12 cellular contexts compared by ENCODE assay signal in genomic region chr7:45217358-45217757, GRCh38. TPM values are rescaled to one million over a fixed set of nuclear protein-coding genes. Genes with fewer than 3 reads are reported as not detected.
DNase-seq lines count a peak whose midpoint lies in the region; ATAC-seq, FAIRE-seq and TF ChIP-seq lines count a peak whose summit lies in the region.
"Had no signal": no experiment of that assay in that cellular context is flagged by ENCODE, and none has a peak within 500 bp of the region (broad histone marks: within the 10 kb centered on the region; RNA-seq: fewer than 3 reads in every experiment).

No MANE protein-coding gene starts in this region.

- CTCF ChIA-PET in endothelial cell of umbilical vein (lab: Charles Lee) = interaction anchor here (0.7 to 1.7 kb wide), 9 partner anchors 9 to 50 kb away, joined by 3 to 8 read pairs (median 4); no protein-coding TSS in a partner anchor

- no TSS peak for BruUV-seq in endothelial cell of umbilical vein (replicated peaks; lab: Mats Ljungman, UMichigan)

- TF ChIP-seq CTCF in endothelial cell of umbilical vein (IDR thresholded peaks at IDR 0.05; ENCODE audit: extremely low read depth in 1 of 2, insufficient read depth in 1 of 2, low read depth in 1 of 2, low read length in 2 of 2) = peak; percentile 10 to 31
- no peak for TF ChIP-seq CTCF in uterus (IDR thresholded peaks at IDR 0.05)

- no peak overlapping the region for H2AK5ac ChIP-seq in neuronal stem cell (ENCODE audit: low read depth, low read length)

- H4K91ac ChIP-seq in neuronal stem cell (ENCODE audit: low read depth, low read length, poor library complexity) = no peak overlapping the region

- H3K36me3 ChIP-seq in endothelial cell of umbilical vein (ENCODE audit: control insufficient read depth in 2 of 2, extremely low read depth in 1 of 2, insufficient read depth in 2 of 2, low read length in 2 of 2) (no peaks in the 10 kb centered on the region), neuronal stem cell (replicated peaks in 1 of 2; ENCODE audit: control insufficient read depth in 2 of 2, insufficient read depth in 2 of 2, low read length in 2 of 2) (no peaks in the 10 kb centered on the region), uterus (no peaks in the 10 kb centered on the region)

- POLR2A ChIA-PET in endothelial cell of umbilical vein (lab: Charles Lee) = no interaction called here

- TF ChIP-seq POLR2A in endothelial cell of umbilical vein (IDR thresholded peaks at IDR 0.05; ENCODE audit: low read depth, low read length) = no peak
- no peak for TF ChIP-seq POLR2A in uterus (IDR thresholded peaks at IDR 0.05)

- no peaks in the 10 kb centered on the region for H4K20me1 ChIP-seq in endothelial cell of umbilical vein (replicated peaks; ENCODE audit: control insufficient read depth, extremely low read depth, insufficient read depth, low read length)

- no peaks in the 10 kb centered on the region for H3K79me1 ChIP-seq in neuronal stem cell (ENCODE audit: low read depth, low read length)

- H3K9ac ChIP-seq in endothelial cell of umbilical vein (replicated peaks; ENCODE audit: extremely low read depth, insufficient read depth, low read length) = no peak overlapping the region
- H3K9ac ChIP-seq in neuronal stem cell (ENCODE audit: low read depth, low read length, poor library complexity) = no peak overlapping the region

- no CpG with 5 or more reads among the region's 6 CpGs for WGBS in neuronal stem cell (ENCODE audit: extremely low coverage in 2 of 2, insufficient read length in 2 of 2, insufficient replicate concordance in 1 of 2), 2 donors

- H3K9me3 ChIP-seq in endothelial cell of umbilical vein (replicated peaks; ENCODE audit: control insufficient read depth, insufficient read depth, low read length) (no peaks in the 10 kb centered on the region), neuronal stem cell (replicated peaks in 1 of 2; ENCODE audit: control insufficient read depth in 2 of 2, insufficient read depth in 1 of 2, low read depth in 1 of 2, low read length in 2 of 2) (no peaks in the 10 kb centered on the region), uterus (no peaks in the 10 kb centered on the region)

- H3K79me2 ChIP-seq in endothelial cell of umbilical vein (ENCODE audit: control insufficient read depth, insufficient read depth, low read length) = no peaks in the 10 kb centered on the region

- FAIRE-seq in endothelial cell of umbilical vein (lab: Jason Lieb, UNC) = no peak

- H3K14ac ChIP-seq in neuronal stem cell (ENCODE audit: low read length) = peak overlapping the region; percentile 78

- H3K4me3 ChIP-seq in endothelial cell of umbilical vein (replicated peaks in 1 of 3; ENCODE audit: insufficient read depth in 1 of 3, low read depth in 1 of 3, low read length in 3 of 3) (no peak overlapping the region), neuronal stem cell (ENCODE audit: low read length in 2 of 2) (no peak overlapping the region), uterus (no peak overlapping the region)
- H3K4me3 ChIP-seq: GM23338 had no signal

- no peak overlapping the region for H2AFZ ChIP-seq in endothelial cell of umbilical vein (ENCODE audit: low read depth, low read length)
- H2AFZ ChIP-seq in neuronal stem cell (ENCODE audit: low read length) = no peak overlapping the region
- H2AFZ ChIP-seq: GM23338 had no signal

- DNase-seq in DMS 273 (lab: John Stamatoyannopoulos, UW; ENCODE audit: unreplicated experiment) (peak; percentile 73), DMS 273 treated with DMSO at 0.1 percent for 48 hours (lab: John Stamatoyannopoulos, UW) (no peak), NCI-H82 (lab: John Stamatoyannopoulos, UW) (peak; percentile 74), endothelial cell of umbilical vein (ENCODE audit: low read depth, low spot score) (no peak), neuronal stem cell (ENCODE audit: low spot score) (no peak), uterus (no peak)
- DNase-seq in effector CD8-positive, alpha-beta T cell (lab: John Stamatoyannopoulos, UW) = no peak
- DNase-seq: 8988T, activated B cell treated with CpG ODN at 0.5 μM for 24 hours, NCI-H2227 treated with DMSO at 0.1 percent for 48 hours had no signal

- no peaks in the 10 kb centered on the region for H3K9me1 ChIP-seq in endothelial cell of umbilical vein (replicated peaks; ENCODE audit: control insufficient read depth, extremely low read depth, insufficient read depth, low read length)

- dilution Hi-C loops in endothelial cell of umbilical vein (cut with MboI; ENCODE audit: extremely low pct_ligation_motif_present, low sequenced_read_pairs) = no loop called here

- intact Hi-C loops in endothelial cell of umbilical vein (cut with micrococcal nuclease) = no loop called here
- intact Hi-C loops in uterus (cut with DNase I; ENCODE audit: low total_unique reads) = no loop called here

- no peak overlapping the region for H2BK5ac ChIP-seq in neuronal stem cell (ENCODE audit: low read length)

- no peak overlapping the region for H3K18ac ChIP-seq in neuronal stem cell (ENCODE audit: low read length)

- H3K4me2 ChIP-seq in endothelial cell of umbilical vein (ENCODE audit: insufficient read depth, low read length) = no peak overlapping the region
- H3K4me2 ChIP-seq in neuronal stem cell (ENCODE audit: insufficient read depth, low read length, poor library complexity, severe bottlenecking) = no peak overlapping the region
- H3K4me2 ChIP-seq: GM23338 had no signal

- no peak overlapping the region for H2BK120ac ChIP-seq in neuronal stem cell (ENCODE audit: low read depth, low read length)

- no peak overlapping the region for H2BK12ac ChIP-seq in neuronal stem cell (ENCODE audit: low read length)

- H4K8ac ChIP-seq in neuronal stem cell (ENCODE audit: low read depth, low read length) = no peak overlapping the region

- H2BK15ac ChIP-seq in neuronal stem cell (ENCODE audit: low read length) = no peak overlapping the region

- no peak overlapping the region for H3K4ac ChIP-seq in neuronal stem cell (ENCODE audit: low read length)

- H3K27ac ChIP-seq in endothelial cell of umbilical vein (ENCODE audit: insufficient read depth, low read depth, low read length) = no peak overlapping the region
- H3K27ac ChIP-seq in neuronal stem cell (replicated peaks; ENCODE audit: low read length) = no peak overlapping the region
- no peak overlapping the region for H3K27ac ChIP-seq in uterus

- H3K4me1 ChIP-seq in endothelial cell of umbilical vein (ENCODE audit: control insufficient read depth, extremely low read depth, insufficient read depth, low read length) = no peaks in the 10 kb centered on the region
- H3K4me1 ChIP-seq in neuronal stem cell (ENCODE audit: control insufficient read depth in 2 of 2, insufficient read depth in 1 of 2, low read depth in 1 of 2, low read length in 2 of 2) = peaks cover 0 to 15% of the 10 kb centered on the region in 2 donors
- H3K4me1 ChIP-seq in uterus = no peaks in the 10 kb centered on the region

- no peak for ATAC-seq in GM21367 (IDR thresholded peaks at IDR 0.05; ENCODE audit: unreplicated experiment)
- ATAC-seq: GM23338 had no signal

- H3K27me3 ChIP-seq in endothelial cell of umbilical vein (ENCODE audit: control insufficient read depth in 2 of 2, insufficient read depth in 2 of 2, low read length in 2 of 2) (peaks cover 0 to 3% of the 10 kb centered on the region in 2 experiments), neuronal stem cell (ENCODE audit: control insufficient read depth in 3 of 3, insufficient read depth in 3 of 3, low read depth in 1 of 3, low read length in 3 of 3) (no peaks in the 10 kb centered on the region), uterus (no peaks in the 10 kb centered on the region)

- H3K23ac ChIP-seq in neuronal stem cell (ENCODE audit: low read depth, low read length, poor library complexity) = peak overlapping the region; percentile 77

TF ChIP-seq in endothelial cell of umbilical vein, 7 proteins besides CTCF, POLR2A, EP300 and RAD21:
- TF ChIP-seq GATA2 (IDR thresholded peaks at IDR 0.05; ENCODE audit: insufficient read depth, insufficient read length, low read depth, low read length) (no peak), MYC (IDR thresholded peaks at IDR 0.05; ENCODE audit: low read depth, low read length) (no peak), JUN (IDR thresholded peaks at IDR 0.05; ENCODE audit: borderline replicate concordance, insufficient read depth, insufficient read length, low read depth) (no peak), FOS (IDR thresholded peaks at IDR 0.05; ENCODE audit: borderline replicate concordance, insufficient read depth, low read length) (no peak), EZH2 (IDR thresholded peaks at IDR 0.05; ENCODE audit: borderline replicate concordance, low read depth, low read length, severe bottlenecking) (no peak)
TF ChIP-seq in endothelial cell of umbilical vein: peak in this region for 0.

RNA-seq across cellular contexts. Expression of gene RAMP3, which starts 59.8 kb away (rescaled TPM):
- total RNA-seq in endothelial cell of umbilical vein (not detected in 2 replicates), uterus (100 to 1,000 TPM in 1 of 4 donors, 10 to 100 TPM in 3; 11.9 to 182 (median 57.5) TPM)
- polyA plus RNA-seq in endothelial cell of umbilical vein = not detected in 2 replicates
- polyA plus RNA-seq in endothelial cell of umbilical vein (2011; cell fraction: cytosol; rRNA removed) = not detected in 2 replicates
- not detected in 2 replicates for polyA plus RNA-seq in endothelial cell of umbilical vein (2011; cell fraction: nucleus; rRNA removed)
- polyA plus RNA-seq in endothelial cell of umbilical vein (2012) = not detected in 2 replicates
- not detected in 2 replicates for polyA minus RNA-seq in endothelial cell of umbilical vein
- not detected for polyA minus RNA-seq in endothelial cell of umbilical vein (2011; cell fraction: cytosol; rRNA and poly(A)+ RNA removed)
- polyA minus RNA-seq in endothelial cell of umbilical vein (2011; cell fraction: nucleus; rRNA and poly(A)+ RNA removed) = not detected in 2 replicates
- 0.15 TPM for polyA plus RNA-seq in neuronal stem cell (2013, experiment 1 of 2)
- 0.18 TPM for polyA plus RNA-seq in neuronal stem cell (2013, experiment 2 of 2)
- total RNA-seq: activated B cell treated with CpG ODN at 0.5 μM for 24 hours had no signal

Comparison
In these comparisons a context has a peak if more than half of its experiments do, and no peak if none do; other contexts are left out.
1. DNase-seq: peak in DMS 273 (single experiment) and NCI-H82 (single experiment); none in DMS 273 treated with DMSO at 0.1 percent for 48 hours (single experiment), endothelial cell of umbilical vein (single experiment), neuronal stem cell (single experiment), effector CD8-positive, alpha-beta T cell (single experiment) and uterus (0 of 2).
2. CTCF ChIP-seq: peak in endothelial cell of umbilical vein (2 of 2); none in uterus (0 of 4).
3. RNA of gene RAMP3, which starts 59.8 kb away (total RNA-seq): 11.9 to 182 TPM in uterus; not detected in endothelial cell of umbilical vein; every median in the first group is over 10 times any median in the second.